Comparison of ENCODE assay signal across 17 cellular contexts in the genomic region with DNA sequence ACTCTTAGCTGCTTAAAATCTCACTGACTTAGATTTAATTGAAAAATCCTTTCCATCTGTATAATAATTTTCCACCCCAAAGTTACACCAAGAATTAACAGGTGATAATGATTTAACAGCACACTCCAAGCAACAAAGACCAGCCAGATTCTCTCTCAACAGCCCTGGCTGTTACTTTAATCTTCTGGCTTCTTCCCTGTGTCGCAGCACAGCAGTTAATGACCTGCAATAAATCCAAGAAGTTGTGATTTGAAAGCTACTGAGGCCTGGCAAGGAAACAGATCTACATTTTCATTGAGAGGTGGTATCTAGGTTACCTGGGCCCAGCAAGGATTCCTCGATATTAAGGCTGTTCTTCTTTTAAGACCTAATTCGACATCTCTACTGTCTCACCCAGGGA.
DNase-seq lines count a peak whose midpoint lies in the region; TF ChIP-seq lines count a peak whose summit lies in the region.
"Had no signal": no experiment of that assay in that cellular context is flagged by ENCODE, and none has a peak within 500 bp of the region (broad histone marks: within the 10 kb centered on the region; RNA-seq: fewer than 3 reads in every experiment).

No MANE protein-coding gene starts in this region.

- DNase-seq in MM.1S (no peak), NCI-H69 (lab: John Stamatoyannopoulos, UW) (peak; percentile 9), left kidney (ENCODE audit: low read depth, low spot score) (peak; percentile 82), progenitor cell of endocrine pancreas (ENCODE audit: low spot score, unreplicated experiment) (no peak), glomerular visceral epithelial cell (ENCODE audit: extremely low spot score) (no peak), erythroblast (lab: John Stamatoyannopoulos, UW) (no peak)
- DNase-seq in activated CD4-positive, alpha-beta T cell treated with anti-CD3 and anti-CD28 coated beads, Interleukin-2, amount 10 ng/mL, durations not matched to agents 7 days and 5 days = no peak
- DNase-seq: BE2C, DMS79 treated with DMSO at 0.1 percent for 48 hours, H7, Kasumi-1, MG63, NCI-H1048, NCI-H1417 treated with DMSO at 0.1 percent for 48 hours, NCI-H187 treated with DMSO at 0.1 percent for 48 hours, NCI-H446 had no signal

- TF ChIP-seq POLR2A in erythroblast (IDR thresholded peaks at IDR 0.05; ENCODE audit: low read length) = no peak

- H3K79me2 ChIP-seq in MM.1S (ENCODE audit: low read length) = no peaks in the 10 kb centered on the region

- no peaks in the 10 kb centered on the region for H4K20me1 ChIP-seq in MM.1S (ENCODE audit: insufficient read depth, low read length)

- TF ChIP-seq CTCF in MM.1S (IDR thresholded peaks at IDR 0.05; ENCODE audit: low read length) (no peak), progenitor cell of endocrine pancreas (IDR thresholded peaks at IDR 0.05; ENCODE audit: unreplicated experiment) (no peak)

- H3K36me3 Mint-ChIP-seq in progenitor cell of endocrine pancreas (ENCODE audit: insufficient read depth) = no peaks in the 10 kb centered on the region
- no peaks in the 10 kb centered on the region for H3K36me3 Mint-ChIP-seq in activated CD4-positive, alpha-beta T cell treated with anti-CD3 and anti-CD28 coated beads, Interleukin-2, amount 10 ng/mL, durations not matched to agents 7 days and 5 days (ENCODE audit: low read depth)

- POLR2A ChIA-PET in activated CD4-positive, alpha-beta T cell treated with anti-CD3 and anti-CD28 coated beads, Interleukin-2, amount 10 ng/mL, durations not matched to agents 7 days and 5 days (lab: Charles Lee) = no interaction called here

- peak overlapping the region; percentile 19 for H3K27ac Mint-ChIP-seq in progenitor cell of endocrine pancreas
- no peak overlapping the region for H3K27ac Mint-ChIP-seq in activated CD4-positive, alpha-beta T cell treated with anti-CD3 and anti-CD28 coated beads, Interleukin-2, amount 10 ng/mL, durations not matched to agents 7 days and 5 days

- no peak overlapping the region for H2AFZ ChIP-seq in MM.1S (ENCODE audit: low read length)

- H3K9me3 Mint-ChIP-seq in progenitor cell of endocrine pancreas (ENCODE audit: low read depth) = peaks cover 8% of the 10 kb centered on the region
- H3K9me3 Mint-ChIP-seq in activated CD4-positive, alpha-beta T cell treated with anti-CD3 and anti-CD28 coated beads, Interleukin-2, amount 10 ng/mL, durations not matched to agents 7 days and 5 days = no peaks in the 10 kb centered on the region

- H3K4me3 ChIP-seq in MM.1S (ENCODE audit: low read length) = no peak overlapping the region
- H3K4me3 ChIP-seq: MG63, SJSA1 had no signal

- H3K27me3 Mint-ChIP-seq in progenitor cell of endocrine pancreas = no peaks in the 10 kb centered on the region
- no peaks in the 10 kb centered on the region for H3K27me3 Mint-ChIP-seq in activated CD4-positive, alpha-beta T cell treated with anti-CD3 and anti-CD28 coated beads, Interleukin-2, amount 10 ng/mL, durations not matched to agents 7 days and 5 days

- no peaks in the 10 kb centered on the region for H3K36me3 ChIP-seq in MM.1S (replicated peaks; ENCODE audit: insufficient read depth, low read length)
- H3K36me3 ChIP-seq: BE2C, MG63, SJSA1 had no signal

- CTCF ChIA-PET in activated CD4-positive, alpha-beta T cell treated with anti-CD3 and anti-CD28 coated beads, Interleukin-2, amount 10 ng/mL, durations not matched to agents 7 days and 5 days (lab: Charles Lee) = interaction anchor here (0.9 to 1.8 kb wide), 2 partner anchors 8 to 10 kb away, joined by 3 to 4 read pairs; no protein-coding TSS in a partner anchor

- H3K27ac ChIP-seq in MM.1S (ENCODE audit: low read length) = peak overlapping the region; percentile 45
- H3K27ac ChIP-seq: SJSA1 had no signal

- peaks cover 12% of the 10 kb centered on the region for H3K4me1 Mint-ChIP-seq in progenitor cell of endocrine pancreas (ENCODE audit: low read depth)
- H3K4me1 Mint-ChIP-seq in activated CD4-positive, alpha-beta T cell treated with anti-CD3 and anti-CD28 coated beads, Interleukin-2, amount 10 ng/mL, durations not matched to agents 7 days and 5 days = no peaks in the 10 kb centered on the region

- H3K9me3 ChIP-seq in MM.1S (replicated peaks; ENCODE audit: insufficient read depth, low read length) = no peaks in the 10 kb centered on the region
- H3K9me3 ChIP-seq: MG63, SJSA1 had no signal

- peaks cover 11% of the 10 kb centered on the region for H3K4me1 ChIP-seq in MM.1S (ENCODE audit: low read length)
- H3K4me1 ChIP-seq: BE2C, SJSA1 had no signal

- H3K9me2 ChIP-seq in MM.1S (replicated peaks; ENCODE audit: insufficient read depth, low read length) = no peaks in the 10 kb centered on the region

- no peaks in the 10 kb centered on the region; the same call in 1 of the 2 replicates for H3F3A ChIP-seq in MM.1S (ENCODE audit: insufficient read depth, low read length)

- no peak overlapping the region for H3K4me3 Mint-ChIP-seq in progenitor cell of endocrine pancreas (ENCODE audit: low read depth)
- no peak overlapping the region for H3K4me3 Mint-ChIP-seq in activated CD4-positive, alpha-beta T cell treated with anti-CD3 and anti-CD28 coated beads, Interleukin-2, amount 10 ng/mL, durations not matched to agents 7 days and 5 days

- no peak overlapping the region for H3K4me2 ChIP-seq in MM.1S (ENCODE audit: low read depth, low read length)

- no peaks in the 10 kb centered on the region for H3K27me3 ChIP-seq in MM.1S (replicated peaks; ENCODE audit: insufficient read depth, low read length)
- H3K27me3 ChIP-seq: BE2C, MG63, SJSA1 had no signal

- no peak overlapping the region for H3K9ac ChIP-seq in MM.1S (ENCODE audit: low read length)

Comparison
In these comparisons a context has a peak if more than half of its experiments do, and no peak if none do; other contexts are left out.
1. DNase-seq: peak in NCI-H69 (single experiment) and left kidney (single experiment); none in MM.1S (single experiment), progenitor cell of endocrine pancreas (single experiment), activated CD4-positive, alpha-beta T cell treated with anti-CD3 and anti-CD28 coated beads, Interleukin-2, amount 10 ng/mL, durations not matched to agents 7 days and 5 days (single experiment), glomerular visceral epithelial cell (single experiment) and erythroblast (0 of 2).